16 cellular contexts compared by ENCODE assay signal in genomic region chr12:89939468-89940215, GRCh38.
"Had no signal": no experiment of that assay in that cellular context is flagged by ENCODE, and none has a peak within 500 bp of the region (broad histone marks: within the 10 kb centered on the region; RNA-seq: fewer than 3 reads in every experiment).

No MANE protein-coding gene starts in this region.

- H3K27ac Mint-ChIP-seq: activated CD4-positive, alpha-beta T cell treated with anti-CD3 and anti-CD28 coated beads, Interleukin-2, amount 10 ng/mL, durations not matched to agents 7 days and 5 days; activated naive CD8-positive, alpha-beta T cell treated with anti-CD3 and anti-CD28 coated beads for 36 hours; activated T-helper 1 cell treated with anti-CD3 and anti-CD28 coated beads, Interleukin-12 subunit alpha, Interleukin-12 subunit beta, Interleukin-2, Interleukin-4 antibody, amounts not matched to agents 30 ng/mL and 10 ng/mL and 1 ng/mL, durations not matched to agents 14 hours and 24 hours and 36 hours; mesothelial cell of epicardium; neural progenitor cell; WTC11 had no signal

- H3K9me3 Mint-ChIP-seq: activated T-helper 1 cell treated with anti-CD3 and anti-CD28 coated beads, Interleukin-12 subunit alpha, Interleukin-12 subunit beta, Interleukin-2, Interleukin-4 antibody, amounts not matched to agents 30 ng/mL and 10 ng/mL and 1 ng/mL, durations not matched to agents 14 hours and 24 hours and 36 hours; mesothelial cell of epicardium; neural progenitor cell; WTC11 had no signal

- DNase-seq: activated CD4-positive, alpha-beta T cell treated with anti-CD3 and anti-CD28 coated beads, Interleukin-2, amount 10 ng/mL, durations not matched to agents 7 days and 5 days; activated CD8-positive, alpha-beta memory T cell treated with anti-CD3 and anti-CD28 coated beads, Interleukin-2, amount 50 U/mL, for 48 hours; activated naive CD8-positive, alpha-beta T cell treated with anti-CD3 and anti-CD28 coated beads for 36 hours; aorta; hypothalamus; naive B cell; ovary; spleen; stomach; T-helper 2 cell; testis; upper lobe of left lung had no signal

- H3K4me3 Mint-ChIP-seq: activated CD4-positive, alpha-beta T cell treated with anti-CD3 and anti-CD28 coated beads, Interleukin-2, amount 10 ng/mL, durations not matched to agents 7 days and 5 days; activated naive CD8-positive, alpha-beta T cell treated with anti-CD3 and anti-CD28 coated beads for 36 hours; activated T-helper 1 cell treated with anti-CD3 and anti-CD28 coated beads, Interleukin-12 subunit alpha, Interleukin-12 subunit beta, Interleukin-2, Interleukin-4 antibody, amounts not matched to agents 30 ng/mL and 10 ng/mL and 1 ng/mL, durations not matched to agents 14 hours and 24 hours and 36 hours; mesothelial cell of epicardium; naive B cell; neural progenitor cell; WTC11 had no signal

- H3K4me3 ChIP-seq: neural progenitor cell, ovary, spleen, stomach, testis, upper lobe of left lung had no signal

- H3K36me3 Mint-ChIP-seq: activated naive CD8-positive, alpha-beta T cell treated with anti-CD3 and anti-CD28 coated beads for 36 hours; mesothelial cell of epicardium; neural progenitor cell; WTC11 had no signal

- H3K27me3 Mint-ChIP-seq: activated CD4-positive, alpha-beta T cell treated with anti-CD3 and anti-CD28 coated beads, Interleukin-2, amount 10 ng/mL, durations not matched to agents 7 days and 5 days; activated naive CD8-positive, alpha-beta T cell treated with anti-CD3 and anti-CD28 coated beads for 36 hours; naive B cell had no signal
